24 cellular contexts compared by ENCODE assay signal in genomic region chr6:46592046-46592445, GRCh38.
"Had no signal": no experiment of that assay in that cellular context is flagged by ENCODE, and none has a peak within 500 bp of the region (broad histone marks: within the 10 kb centered on the region; RNA-seq: fewer than 3 reads in every experiment).

No MANE protein-coding gene starts in this region.

- DNase-seq: IMR-90, Kasumi-1, MM.1S, MV-4-11, NCI-H1048, NCI-H1105, NCI-H1417, NCI-H146, NCI-H1694 treated with DMSO at 0.1 percent for 48 hours, NCI-H1930, NCI-H2081, NCI-H2107, NCI-H2227 treated with DMSO at 0.1 percent for 48 hours, NCI-H524, NCI-H526 treated with DMSO at 0.1 percent for 48 hours, NCI-H748 treated with DMSO at 0.1 percent for 48 hours, Right ventricle myocardium superior, RPMI8226, SIG-M5, SK-N-SH, SW 1271 had no signal

- H3K27ac ChIP-seq: HL-60, KMS-11, SJSA1 had no signal

- H3K27me3 ChIP-seq: SJSA1 had no signal

- H3K4me1 ChIP-seq: SJSA1 had no signal

- H3K9me3 ChIP-seq: SJSA1, SK-N-SH had no signal

- H3K36me3 ChIP-seq: SJSA1 had no signal

- H3K4me3 ChIP-seq: SJSA1 had no signal
